8 cellular contexts compared by ENCODE assay signal in the genomic region with DNA sequence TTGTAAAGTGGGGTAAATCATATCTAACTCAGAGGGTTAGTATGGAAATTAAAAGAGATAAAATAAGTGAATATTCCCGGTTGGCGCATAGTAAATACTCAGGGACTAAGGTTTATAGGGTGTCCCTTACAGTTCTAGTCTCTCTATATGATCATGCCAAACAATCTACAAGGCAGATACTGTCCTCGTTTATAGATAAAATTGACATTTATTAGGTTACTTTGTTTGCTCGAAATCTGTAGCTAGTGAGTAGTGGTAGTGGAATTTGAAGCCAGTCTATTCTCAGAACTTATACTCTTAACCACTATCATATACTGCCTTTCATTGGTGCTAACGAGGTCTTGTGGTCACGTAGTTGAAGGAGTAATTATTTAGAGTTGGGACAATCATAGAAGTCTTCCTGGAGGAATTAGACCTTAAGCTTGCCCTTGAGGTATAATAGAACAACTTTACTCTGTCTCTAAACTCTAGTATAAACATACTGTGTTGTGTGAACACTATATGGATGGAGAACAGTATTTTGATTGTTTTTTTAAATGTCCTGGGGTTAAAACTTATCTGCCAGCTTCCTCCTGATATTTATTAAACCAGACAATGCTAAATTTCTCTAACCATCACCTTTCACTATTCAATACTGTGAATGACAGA.
"Had no signal": no experiment of that assay in that cellular context is flagged by ENCODE, and none has a peak within 500 bp of the region (broad histone marks: within the 10 kb centered on the region; RNA-seq: fewer than 3 reads in every experiment).

No MANE protein-coding gene starts in this region.

- H3K4me2 ChIP-seq: KMS-11 had no signal

- H3K9ac ChIP-seq: KMS-11 had no signal

- H3K27ac ChIP-seq: HL-60, KMS-11 had no signal

- DNase-seq: GOT3, H7, HCEC 1CT, Karpas-422, KBM-7 had no signal

- ATAC-seq: HepG2 had no signal
